In the genomic region with DNA sequence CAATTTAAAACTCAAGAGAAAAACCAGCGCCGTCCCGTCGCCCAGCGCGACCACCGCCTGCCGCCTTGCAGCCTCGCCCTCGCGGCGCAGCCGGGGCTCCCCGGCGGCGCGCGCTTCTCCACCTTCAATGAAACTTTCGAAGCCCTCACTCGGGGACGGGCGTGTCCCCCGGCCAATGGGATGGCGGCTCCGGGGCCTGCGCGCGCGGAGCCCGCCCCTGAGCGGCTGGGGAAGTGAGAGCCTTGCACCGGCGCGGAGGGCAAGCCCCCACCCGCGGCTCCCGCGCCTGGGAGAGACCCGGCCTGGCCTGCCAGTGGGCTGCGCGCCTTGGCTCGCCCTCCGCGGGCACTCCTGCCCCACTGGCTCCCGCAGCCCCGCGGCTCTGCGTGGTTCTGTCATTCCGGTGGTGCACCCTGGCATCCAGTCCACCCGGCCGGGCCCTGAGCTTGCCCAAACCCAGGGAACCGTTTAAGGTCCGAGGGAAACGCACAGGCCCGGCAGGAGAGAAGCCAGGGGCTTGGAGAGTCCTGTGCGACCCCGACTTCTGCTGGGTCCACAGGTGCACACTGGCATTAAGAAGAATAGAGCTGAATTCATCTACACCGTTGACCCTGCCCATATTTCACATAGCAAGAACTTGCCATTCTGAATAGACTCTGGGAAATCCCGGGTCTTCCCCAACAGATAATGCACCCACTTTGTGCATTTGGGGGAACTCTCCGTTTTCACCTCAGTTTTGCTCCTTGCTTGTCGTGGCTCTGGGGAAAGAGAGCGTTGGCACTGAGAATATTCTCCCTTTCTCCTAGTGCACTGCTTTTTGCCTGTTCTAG, we compare ENCODE assay signal across 8 cellular contexts. TPM values are rescaled to one million over a fixed set of nuclear protein-coding genes. Genes with fewer than 3 reads are reported as not detected.
DNase-seq lines count a peak whose midpoint lies in the region; ATAC-seq lines count a peak whose summit lies in the region.

Gene PIEZO2, minus strand, starts transcription at position 129 of the 830 bp plus-strand sequence. CDS start 981 bp downstream, outside the sequence.

- H3K4me3 ChIP-seq in esophagus (ENCODE audit: low read depth in 1 of 2, low read length in 2 of 2) (peak within 1 kb of the TSS; percentile 41 to 48), muscle layer of colon (ENCODE audit: low read depth in 1 of 2, low read length in 2 of 2) (peak within 1 kb of the TSS; percentile 25 to 41), aorta (ENCODE audit: low read length in 2 of 2) (peak within 1 kb of the TSS; percentile 45 to 61)

- DNase-seq in GDM1 (lab: John Stamatoyannopoulos, UW) (peak; percentile 62), NCI-H345 (lab: John Stamatoyannopoulos, UW) (peak; percentile 72), aorta (peak; percentile 80 to 89), SK-N-DZ (ENCODE audit: low spot score) (no peak)

- intact Hi-C loops in aorta (cut with DNase I) = loop anchor here in 1 of 2 donors (10.0 kb wide), 1 partner anchor 585 kb away; no protein-coding TSS in a partner anchor

- H3K27me3 ChIP-seq in esophagus (ENCODE audit: control insufficient read depth in 1 of 2, insufficient read depth in 2 of 2, low read length in 2 of 2) (peaks cover 0 to 5% of the 10 kb centered on the region in 2 donors), muscle layer of colon (ENCODE audit: control insufficient read depth in 1 of 2, insufficient read depth in 2 of 2, low read length in 2 of 2) (peaks cover 4 to 37% of the 10 kb centered on the region in 2 donors), aorta (ENCODE audit: control insufficient read depth in 1 of 2, insufficient read depth in 2 of 2, low read length in 1 of 2) (no peaks in the 10 kb centered on the region)

- no peaks in the 10 kb centered on the region for H3K36me3 ChIP-seq in esophagus (ENCODE audit: control insufficient read depth in 2 of 2, insufficient read depth in 2 of 2, low read length in 1 of 2)
- H3K36me3 ChIP-seq in muscle layer of colon (ENCODE audit: insufficient read depth, low read length) = no peaks in the 10 kb centered on the region
- H3K36me3 ChIP-seq in aorta (ENCODE audit: control insufficient read depth in 1 of 2, insufficient read depth in 2 of 2, low read length in 1 of 2) = no peaks in the 10 kb centered on the region

- H3K4me1 ChIP-seq in esophagus (ENCODE audit: control insufficient read depth in 2 of 2, insufficient read depth in 2 of 2, low read length in 1 of 2) = peaks cover 0 to 8% of the 10 kb centered on the region in 2 donors
- no peaks in the 10 kb centered on the region for H3K4me1 ChIP-seq in muscle layer of colon (ENCODE audit: insufficient read depth, low read length)
- no peaks in the 10 kb centered on the region for H3K4me1 ChIP-seq in aorta (ENCODE audit: control insufficient read depth in 1 of 2, insufficient read depth in 2 of 2, low read length in 2 of 2)

- no peak within 1 kb of the TSS for H3K9ac ChIP-seq in muscle layer of colon (ENCODE audit: low read length)

- 5 to 8% methylated on average over 52 to 62 of the region's 62 CpGs for WGBS in esophagus, 2 donors
- 3 to 4% methylated on average over 47 to 62 of the region's 62 CpGs for whole genome bisulfite sequencing in aorta, 2 donors

- peaks cover 0 to 3% of the 10 kb centered on the region in 2 donors for H3K9me3 ChIP-seq in esophagus (ENCODE audit: control insufficient read depth in 2 of 2, insufficient read depth in 1 of 2, low read depth in 1 of 2, low read length in 1 of 2)
- no peaks in the 10 kb centered on the region for H3K9me3 ChIP-seq in muscle layer of colon (ENCODE audit: low read length)
- no peaks in the 10 kb centered on the region for H3K9me3 ChIP-seq in aorta (ENCODE audit: control insufficient read depth, low read length)

- H3K27ac ChIP-seq in esophagus (ENCODE audit: low read depth in 2 of 2, low read length in 1 of 2) (peak within 1 kb of the TSS in 1 of 2 donors; percentile 21), muscle layer of colon (ENCODE audit: low read depth, low read length) (no peak within 1 kb of the TSS), aorta (ENCODE audit: low read depth in 1 of 2, low read length in 2 of 2) (no peak within 1 kb of the TSS)

- peak; percentile 58 for ATAC-seq in GM21528 (IDR thresholded peaks at IDR 0.05; ENCODE audit: low FRiP score, unreplicated experiment)
- peak; percentile 78 for ATAC-seq in aorta (ENCODE audit: low FRiP score)
- ATAC-seq in HG02973 (IDR thresholded peaks at IDR 0.05; ENCODE audit: unreplicated experiment) = no peak

RNA-seq across cellular contexts. Expression of gene PIEZO2, which starts in this region (rescaled TPM):
- polyA plus RNA-seq in esophagus (under 1 TPM; 0.37 to 0.66 TPM), aorta (under 1 TPM; 0.50 to 0.90 TPM)
- total RNA-seq in aorta = 1 to 10 TPM; 2.3 to 8.8 TPM
- not detected in 2 replicates for polyA plus RNA-seq in SK-N-DZ (2014; cell fraction: cytosol; rRNA removed)
- polyA plus RNA-seq in SK-N-DZ (2014; cell fraction: nucleus; rRNA removed) = not detected in 2 replicates
